Comparison of ENCODE assay signal across 8 cellular contexts in genomic region chr2:241272722-241273551, GRCh38. TPM values are rescaled to one million over a fixed set of nuclear protein-coding genes. Genes with fewer than 3 reads are reported as not detected.
DNase-seq lines count a peak whose midpoint lies in the region; ATAC-seq and TF ChIP-seq lines count a peak whose summit lies in the region.

No MANE protein-coding gene starts in this region.

- peaks cover 96% of the 10 kb centered on the region for H3K79me2 ChIP-seq in osteoblast (ENCODE audit: insufficient read depth, low read length)

- H3K27ac ChIP-seq in Panc1 (ENCODE audit: low read length) (peak overlapping the region; percentile 62), osteoblast (ENCODE audit: low read depth, low read length) (peak overlapping the region; percentile 68), tibial nerve (peak overlapping the region; percentile 89 to 97 (median 94))

- peaks cover 49% of the 10 kb centered on the region for H3K4me1 ChIP-seq in Panc1 (ENCODE audit: control insufficient read depth, insufficient read depth, low read length)
- H3K4me1 ChIP-seq in osteoblast (ENCODE audit: insufficient read depth, low read length), result peaks cover 39% of the 10 kb centered on the region
- peaks cover 0 to 50% (median 17%) of the 10 kb centered on the region in 4 donors for H3K4me1 ChIP-seq in tibial nerve

- no peak for TF ChIP-seq CTCF in Panc1 (IDR thresholded peaks at IDR 0.05)
- TF ChIP-seq CTCF in osteoblast (IDR thresholded peaks at IDR 0.05; ENCODE audit: extremely low read depth, low read depth, low read length), result no peak
- no peak for TF ChIP-seq CTCF in tibial nerve (IDR thresholded peaks at IDR 0.05)

- intact Hi-C loops in Panc1 (cut with micrococcal nuclease; ENCODE audit: unreplicated experiment), result no loop called here

- H3K4me3 Mint-ChIP-seq in activated naive CD4-positive, alpha-beta T cell treated with anti-CD3 and anti-CD28 coated beads, Interleukin-2, amount 10 ng/mL, durations not matched to agents 7 days and 5 days, result peak overlapping the region; percentile 58

- H3K9me3 ChIP-seq in Panc1 (ENCODE audit: control insufficient read depth, insufficient read depth, low read depth, low read length), result 0 out of 2 replicates have a peak, but pooled peaks cover 3% of the 10 kb centered on the region
- H3K9me3 ChIP-seq in osteoblast (ENCODE audit: low read depth, low read length), result no peaks in the 10 kb centered on the region
- no peaks in the 10 kb centered on the region for H3K9me3 ChIP-seq in tibial nerve

- 17 to 22% methylated on average over 34 to 40 of the region's 62 CpGs for WGBS in tibial nerve, 2 donors

- DNase-seq in NCI-H1105 (lab: John Stamatoyannopoulos, UW), result peak; percentile 22
- DNase-seq in NCI-H1105 treated with DMSO at 0.1 percent for 48 hours (lab: John Stamatoyannopoulos, UW), result no peak
- no peak for DNase-seq in Panc1 (ENCODE audit: low read depth, low spot score)
- DNase-seq in activated naive CD4-positive, alpha-beta T cell treated with anti-CD3 and anti-CD28 coated beads, Interleukin-2, amount 10 ng/mL, durations not matched to agents 7 days and 5 days, result peak; percentile 67
- peak; percentile 81 for DNase-seq in glomerular visceral epithelial cell (ENCODE audit: extremely low spot score)
- DNase-seq in osteoblast (ENCODE audit: insufficient read length, low spot score, missing footprints), result peak; percentile 96
- DNase-seq in tibial nerve (ENCODE audit: low spot score in 2 of 2), result peak; percentile 54 to 57

- H3K9me3 Mint-ChIP-seq in activated naive CD4-positive, alpha-beta T cell treated with anti-CD3 and anti-CD28 coated beads, Interleukin-2, amount 10 ng/mL, durations not matched to agents 7 days and 5 days, result peaks cover 7% of the 10 kb centered on the region

- H2AFZ ChIP-seq in osteoblast (ENCODE audit: low read length), result peak overlapping the region; percentile 67

- CTCF ChIA-PET in Panc1 (lab: Charles Lee), result no interaction called here
- CTCF ChIA-PET in activated naive CD4-positive, alpha-beta T cell treated with anti-CD3 and anti-CD28 coated beads, Interleukin-2, amount 10 ng/mL, durations not matched to agents 7 days and 5 days (lab: Charles Lee), result no interaction called here

- peak overlapping the region; percentile 86 for H3K4me2 ChIP-seq in osteoblast (ENCODE audit: insufficient read depth, low read length)

- H4K20me1 ChIP-seq in osteoblast (ENCODE audit: insufficient read depth, low read length), result peaks cover 65% of the 10 kb centered on the region

- H3K4me1 Mint-ChIP-seq in activated naive CD4-positive, alpha-beta T cell treated with anti-CD3 and anti-CD28 coated beads, Interleukin-2, amount 10 ng/mL, durations not matched to agents 7 days and 5 days, result peaks cover 43% of the 10 kb centered on the region

- H3K27ac Mint-ChIP-seq in activated naive CD4-positive, alpha-beta T cell treated with anti-CD3 and anti-CD28 coated beads, Interleukin-2, amount 10 ng/mL, durations not matched to agents 7 days and 5 days, result no peak overlapping the region

- POLR2A ChIA-PET in Panc1 (lab: Charles Lee), result no interaction called here

- ATAC-seq in HG02840 (IDR thresholded peaks at IDR 0.05; ENCODE audit: low FRiP score, unreplicated experiment), result peak; percentile 47
- ATAC-seq in Panc1, result peak; percentile 87

- peaks cover 34% of the 10 kb centered on the region for H3K36me3 Mint-ChIP-seq in activated naive CD4-positive, alpha-beta T cell treated with anti-CD3 and anti-CD28 coated beads, Interleukin-2, amount 10 ng/mL, durations not matched to agents 7 days and 5 days

- TF ChIP-seq POLR2A in tibial nerve (IDR thresholded peaks at IDR 0.05), result peak in 1 of 2 donors; percentile 23

- no peaks in the 10 kb centered on the region for H3K27me3 ChIP-seq in Panc1 (ENCODE audit: control insufficient read depth, insufficient read depth, low read length)
- no peaks in the 10 kb centered on the region for H3K27me3 ChIP-seq in osteoblast (ENCODE audit: insufficient read depth, low read length)
- no peaks in the 10 kb centered on the region for H3K27me3 ChIP-seq in tibial nerve

- H3K4me3 ChIP-seq in Panc1 (ENCODE audit: low read depth in 2 of 2, low read length in 2 of 2) (peak overlapping the region; percentile 66 to 67), osteoblast (ENCODE audit: insufficient read depth, low read length) (peak overlapping the region; percentile 86), tibial nerve (peak overlapping the region; percentile 43 to 99 (median 87))

- no peaks in the 10 kb centered on the region for H3K27me3 Mint-ChIP-seq in activated naive CD4-positive, alpha-beta T cell treated with anti-CD3 and anti-CD28 coated beads, Interleukin-2, amount 10 ng/mL, durations not matched to agents 7 days and 5 days

- in situ Hi-C loops in Panc1 (cut with HindIII; ENCODE audit: low pct_unique_long_range_greater_than_20kb, low sequenced_read_pairs), result no loop called here

- BruUV-seq in Panc1 (replicated peaks; lab: Mats Ljungman, UMichigan), result TSS peak; percentile 81

- 0 out of 2 replicates have a peak, but pooled peaks cover 4% of the 10 kb centered on the region for H3K36me3 ChIP-seq in Panc1 (ENCODE audit: control insufficient read depth, insufficient read depth, low read length)
- H3K36me3 ChIP-seq in osteoblast (ENCODE audit: insufficient read depth, low read length), result peaks cover 10% of the 10 kb centered on the region
- peaks cover 0 to 3% (median 0%) of the 10 kb centered on the region in 3 donors for H3K36me3 ChIP-seq in tibial nerve

- TF ChIP-seq EP300 in tibial nerve (IDR thresholded peaks at IDR 0.05), result peak in 1 of 2 donors; percentile 39

RNA-seq across cellular contexts. Expression of gene HDLBP, which starts 42.5 kb away (rescaled TPM):
- 656 TPM for total RNA-seq in Panc1 (2021; ENCODE audit: unreplicated experiment)
- polyA plus RNA-seq in Panc1 (2012; ENCODE audit: insufficient read length), result 717 TPM
- 1,414 and 1,418 TPM in 2 replicates for total RNA-seq in osteoblast
- 100 to 1,000 TPM; 324 to 412 (median 363) TPM for total RNA-seq in tibial nerve

RNA-seq across cellular contexts. Expression of gene SEPTIN2, which starts 42.8 kb away (rescaled TPM):
- 303 TPM for total RNA-seq in Panc1 (2021; ENCODE audit: unreplicated experiment)
- 243 TPM for polyA plus RNA-seq in Panc1 (2012; ENCODE audit: insufficient read length)
- 394 and 418 TPM in 2 replicates for total RNA-seq in osteoblast
- total RNA-seq in tibial nerve, result 100 to 1,000 TPM; 311 to 585 (median 373) TPM

Comparison
In these comparisons a context has a peak if more than half of its experiments do, and no peak if none do; other contexts are left out.
1. DNase-seq: peak in NCI-H1105 (single experiment), activated naive CD4-positive, alpha-beta T cell treated with anti-CD3 and anti-CD28 coated beads, Interleukin-2, amount 10 ng/mL, durations not matched to agents 7 days and 5 days (single experiment), glomerular visceral epithelial cell (single experiment), osteoblast (single experiment) and tibial nerve (2 of 2); none in NCI-H1105 treated with DMSO at 0.1 percent for 48 hours (single experiment) and Panc1 (single experiment).
2. Peak in every context shown above with its lines, with median percentiles within 50 percentile points of each other: H3K27ac ChIP-seq and H3K4me3 ChIP-seq.